ENCODE assay signal across 8 cellular contexts in genomic region chr7:121395494-121395960, GRCh38. TPM values are rescaled to one million over a fixed set of nuclear protein-coding genes. Genes with fewer than 3 reads are reported as not detected.
DNase-seq lines count a peak whose midpoint lies in the region; ATAC-seq lines count a peak whose summit lies in the region.

No MANE protein-coding gene starts in this region.

- no peaks in the 10 kb centered on the region for H3K27me3 Mint-ChIP-seq in activated T-helper 17 cell treated with anti-CD3 and anti-CD28 coated beads, Interleukin-2, amount 50 U/mL, for 72 hours

- peaks cover 12% of the 10 kb centered on the region for H3K36me3 Mint-ChIP-seq in activated T-helper 17 cell treated with anti-CD3 and anti-CD28 coated beads, Interleukin-2, amount 50 U/mL, for 72 hours (ENCODE audit: low read depth)

- peak overlapping the region; percentile 90 for H3K27ac Mint-ChIP-seq in activated T-helper 17 cell treated with anti-CD3 and anti-CD28 coated beads, Interleukin-2, amount 50 U/mL, for 72 hours

- no peaks in the 10 kb centered on the region for H3K9me3 Mint-ChIP-seq in activated T-helper 17 cell treated with anti-CD3 and anti-CD28 coated beads, Interleukin-2, amount 50 U/mL, for 72 hours

- ATAC-seq in HG02870 (IDR thresholded peaks at IDR 0.05; ENCODE audit: unreplicated experiment): peak; percentile 36
- ATAC-seq in activated T-helper 17 cell treated with anti-CD3 and anti-CD28 coated beads, Interleukin-2, amount 50 U/mL, for 72 hours (replicated peaks): peak; percentile 57

- peak; percentile 24 to 29 for DNase-seq in activated CD8-positive, alpha-beta memory T cell treated with anti-CD3 and anti-CD28 coated beads for 4 hours (ENCODE audit: low read depth in 2 of 2)
- DNase-seq in activated CD8-positive, alpha-beta memory T cell treated with anti-CD3 and anti-CD28 coated beads for 24 hours: no peak
- DNase-seq in NCI-H526 treated with DMSO at 0.1 percent for 48 hours (lab: John Stamatoyannopoulos, UW) (peak; percentile 33), globus pallidus (ENCODE audit: low spot score) (peak; percentile 27), putamen (ENCODE audit: low spot score) (peak; percentile 25), GOT3 (lab: John Stamatoyannopoulos, UW) (no peak)

- H3K4me1 Mint-ChIP-seq in activated T-helper 17 cell treated with anti-CD3 and anti-CD28 coated beads, Interleukin-2, amount 50 U/mL, for 72 hours: peaks cover 11% of the 10 kb centered on the region

- peak overlapping the region; percentile 83 for H3K4me3 Mint-ChIP-seq in activated T-helper 17 cell treated with anti-CD3 and anti-CD28 coated beads, Interleukin-2, amount 50 U/mL, for 72 hours

RNA-seq across cellular contexts. Expression of gene FAM3C, which starts 0.6 kb away (rescaled TPM):
- 10 to 100 TPM; 18.5 to 22.8 TPM for total RNA-seq in activated T-helper 17 cell treated with anti-CD3 and anti-CD28 coated beads, Interleukin-2, amount 50 U/mL, for 72 hours

Comparison
In these comparisons a context has a peak if more than half of its experiments do, and no peak if none do; other contexts are left out.
1. DNase-seq: peak in activated CD8-positive, alpha-beta memory T cell treated with anti-CD3 and anti-CD28 coated beads for 4 hours (2 of 2), NCI-H526 treated with DMSO at 0.1 percent for 48 hours (single experiment), globus pallidus (single experiment) and putamen (single experiment); none in activated CD8-positive, alpha-beta memory T cell treated with anti-CD3 and anti-CD28 coated beads for 24 hours (single experiment) and GOT3 (single experiment).